In the genomic region with DNA sequence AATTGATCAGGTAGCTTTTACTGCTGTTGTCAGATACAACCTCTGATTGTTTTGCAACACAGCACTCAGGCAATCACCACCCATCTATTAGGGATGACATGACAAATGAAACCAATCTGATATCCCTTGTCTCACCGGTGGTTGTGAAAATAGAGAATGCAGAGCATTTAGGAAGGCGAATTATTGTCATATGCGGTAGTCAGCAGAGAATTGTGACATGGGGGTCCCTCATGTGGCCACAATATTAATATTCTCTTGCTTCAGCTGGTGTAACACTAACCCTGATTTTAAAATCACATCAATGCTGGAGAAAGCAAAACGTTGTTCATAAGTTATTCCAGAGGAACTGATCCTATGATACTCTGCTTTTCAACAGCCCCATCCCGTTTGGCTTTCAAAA, we compare ENCODE assay signal across 20 cellular contexts.
DNase-seq lines count a peak whose midpoint lies in the region; ATAC-seq and TF ChIP-seq lines count a peak whose summit lies in the region.
"Had no signal": no experiment of that assay in that cellular context is flagged by ENCODE, and none has a peak within 500 bp of the region (broad histone marks: within the 10 kb centered on the region; RNA-seq: fewer than 3 reads in every experiment).

No MANE protein-coding gene starts in this region.

- H3K4me3 ChIP-seq in neural cell (ENCODE audit: low read length), result no peak overlapping the region
- H3K4me3 ChIP-seq: BLaER1, GM23248 had no signal

- no peaks in the 10 kb centered on the region for H3K9me3 ChIP-seq in neural cell (ENCODE audit: low read length)
- H3K9me3 ChIP-seq: BLaER1, Caco-2 had no signal

- no peak overlapping the region for H2AFZ ChIP-seq in neural cell (ENCODE audit: low read depth, low read length)
- H2AFZ ChIP-seq: GM23248 had no signal

- TF ChIP-seq CTCF in neural cell (IDR thresholded peaks at IDR 0.05; ENCODE audit: poor library complexity, severe bottlenecking), result peak; percentile 49

- no peaks in the 10 kb centered on the region for H3K79me2 ChIP-seq in neural cell (replicated peaks; ENCODE audit: insufficient read depth, low read length)

- no peaks in the 10 kb centered on the region for H3K9me2 ChIP-seq in neural cell (ENCODE audit: insufficient read depth, low read length)

- H3K36me3 ChIP-seq in neural cell (ENCODE audit: insufficient read depth, low read length), result no peaks in the 10 kb centered on the region
- H3K36me3 ChIP-seq: BLaER1 had no signal

- ATAC-seq in GM21825 (IDR thresholded peaks at IDR 0.05; ENCODE audit: unreplicated experiment), result no peak
- no peak for ATAC-seq in HG02759 (IDR thresholded peaks at IDR 0.05; ENCODE audit: unreplicated experiment)
- ATAC-seq: CD8-positive, alpha-beta T cell; HCT116 had no signal

- H3K9ac ChIP-seq in neural cell (ENCODE audit: low read length), result no peak overlapping the region
- H3K9ac ChIP-seq: BLaER1, GM23248 had no signal

- no peak overlapping the region for H3K4me2 ChIP-seq in neural cell (ENCODE audit: low read length)
- H3K4me2 ChIP-seq: BLaER1 had no signal

- TF ChIP-seq RAD21 in neural cell (conservative IDR thresholded peaks at IDR 0.05), result peak; percentile 64

- TF ChIP-seq EP300 in neural cell (conservative IDR thresholded peaks at IDR 0.05; ENCODE audit: poor library complexity, severe bottlenecking), result no peak

- no peaks in the 10 kb centered on the region for H3F3A ChIP-seq in neural cell (ENCODE audit: insufficient read depth, low read length, poor library complexity, severe bottlenecking)

- DNase-seq in NCI-H748 (lab: John Stamatoyannopoulos, UW; ENCODE audit: unreplicated experiment), result peak; percentile 48
- DNase-seq in NCI-H748 treated with DMSO at 0.1 percent for 48 hours (lab: John Stamatoyannopoulos, UW), result no peak
- DNase-seq in SK-N-DZ (ENCODE audit: low spot score), result peak; percentile 13
- no peak for DNase-seq in pons (ENCODE audit: low spot score)
- no peak for DNase-seq in caudate nucleus (lab: John Stamatoyannopoulos, UW)
- DNase-seq: Caco-2; CD4-positive, CD25-positive, alpha-beta regulatory T cell; CD8-positive, alpha-beta T cell; DMS79; EL; GDM1; GM23248; H7 had no signal

- H3K27ac ChIP-seq in neural cell (ENCODE audit: low read length) (no peak overlapping the region), caudate nucleus (ENCODE audit: low read depth, low read length) (no peak overlapping the region)
- H3K27ac ChIP-seq: 22Rv1, BLaER1, C4-2B, GM23248 had no signal

- no peaks in the 10 kb centered on the region for H3K27me3 ChIP-seq in neural cell (ENCODE audit: insufficient read depth, low read depth, low read length)
- H3K27me3 ChIP-seq: BLaER1 had no signal

- no peaks in the 10 kb centered on the region for H4K20me1 ChIP-seq in neural cell (ENCODE audit: insufficient read depth)
- H4K20me1 ChIP-seq: BLaER1 had no signal

TF ChIP-seq in neural cell, 6 proteins besides CTCF, POLR2A, EP300 and RAD21:
- peak; percentile 64 for TF ChIP-seq SMC3 (conservative IDR thresholded peaks at IDR 0.05; ENCODE audit: poor library complexity)
- TF ChIP-seq TAF1 (IDR thresholded peaks at IDR 0.05; ENCODE audit: low read depth), result no peak
TF ChIP-seq in neural cell: peak in this region for 1.

Comparison
In these comparisons a context has a peak if more than half of its experiments do, and no peak if none do; other contexts are left out.
1. DNase-seq: peak in NCI-H748 (single experiment) and SK-N-DZ (single experiment); none in NCI-H748 treated with DMSO at 0.1 percent for 48 hours (single experiment), pons (single experiment) and caudate nucleus (0 of 61).